ENCODE assay signal across 7 cellular contexts in the genomic region with DNA sequence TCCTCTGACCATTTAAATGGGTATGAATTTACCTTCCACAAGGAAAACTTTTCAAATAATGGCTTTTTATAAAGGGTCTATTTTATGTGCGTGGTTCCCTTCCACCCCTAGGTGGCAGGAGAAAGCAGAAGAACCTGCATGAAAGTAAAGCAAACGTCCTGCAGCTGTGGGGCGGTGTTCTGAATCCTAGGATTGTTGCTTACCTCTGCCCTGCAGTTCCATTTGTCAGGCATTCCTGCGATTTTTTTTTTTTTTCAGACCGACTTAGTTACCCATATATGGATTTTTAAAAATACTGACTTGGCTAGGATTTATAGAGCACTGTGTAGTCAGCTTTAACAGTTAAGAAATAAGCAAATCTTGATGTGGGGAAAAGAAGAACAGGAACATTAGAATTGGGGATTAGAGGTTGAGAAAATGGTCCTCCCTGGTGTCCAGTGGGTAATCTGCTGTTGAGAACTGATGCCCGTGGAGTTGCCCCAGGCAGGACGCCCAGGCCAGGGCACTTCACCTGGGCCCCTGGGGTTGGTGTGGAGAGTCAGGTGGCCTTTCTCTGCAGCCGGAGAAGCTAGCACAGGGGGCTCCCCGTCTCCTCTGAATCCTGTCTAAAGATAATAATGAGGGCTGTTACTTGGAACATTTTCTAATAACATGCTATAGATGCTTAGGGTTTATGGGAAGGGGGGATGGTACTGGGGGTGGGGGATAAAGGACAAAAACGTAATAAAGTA. TPM values are rescaled to one million over a fixed set of nuclear protein-coding genes. Genes with fewer than 3 reads are reported as not detected.
DNase-seq lines count a peak whose midpoint lies in the region; ATAC-seq and TF ChIP-seq lines count a peak whose summit lies in the region.

No MANE protein-coding gene starts in this region.

- H3K27me3 ChIP-seq in OCI-LY3 (ENCODE audit: low read depth, low read length) (no peaks in the 10 kb centered on the region), parathyroid adenoma (ENCODE audit: control insufficient read depth, insufficient read depth, low read length) (no peaks in the 10 kb centered on the region), uterus (no peaks in the 10 kb centered on the region)

- no peaks in the 10 kb centered on the region for H3K9me3 Mint-ChIP-seq in activated T-helper 17 cell treated with anti-CD3 and anti-CD28 coated beads, Interleukin-2, amount 50 U/mL, for 72 hours

- H3K9ac ChIP-seq in OCI-LY3 (ENCODE audit: low read length), result no peak overlapping the region
- H3K9ac ChIP-seq in parathyroid adenoma, result no peak overlapping the region

- no peak overlapping the region for H3K4me3 Mint-ChIP-seq in activated T-helper 17 cell treated with anti-CD3 and anti-CD28 coated beads, Interleukin-2, amount 50 U/mL, for 72 hours

- H3K9me3 ChIP-seq in OCI-LY3 (ENCODE audit: insufficient read depth, low read length) (no peaks in the 10 kb centered on the region), parathyroid adenoma (ENCODE audit: control insufficient read depth, low read length) (no peaks in the 10 kb centered on the region), uterus (no peaks in the 10 kb centered on the region)

- ATAC-seq in HG03175 (IDR thresholded peaks at IDR 0.05; ENCODE audit: unreplicated experiment), result peak; percentile 64
- peak; percentile 23 for ATAC-seq in activated T-helper 17 cell treated with anti-CD3 and anti-CD28 coated beads, Interleukin-2, amount 50 U/mL, for 72 hours (replicated peaks)

- peaks cover 51% of the 10 kb centered on the region for H4K20me1 ChIP-seq in OCI-LY3 (ENCODE audit: insufficient read depth, low read length)

- H3K27ac Mint-ChIP-seq in activated T-helper 17 cell treated with anti-CD3 and anti-CD28 coated beads, Interleukin-2, amount 50 U/mL, for 72 hours, result no peak overlapping the region

- H3K4me3 ChIP-seq in OCI-LY3 (ENCODE audit: low read length), result no peak overlapping the region
- no peak overlapping the region for H3K4me3 ChIP-seq in parathyroid adenoma (ENCODE audit: low read depth, low read length)
- no peak overlapping the region for H3K4me3 ChIP-seq in uterus

- H3K79me2 ChIP-seq in OCI-LY3 (ENCODE audit: low read length), result peaks cover 87% of the 10 kb centered on the region
- H3K79me2 ChIP-seq in parathyroid adenoma, result peaks cover 35% of the 10 kb centered on the region

- peaks cover 52% of the 10 kb centered on the region for H3K4me1 ChIP-seq in OCI-LY3 (ENCODE audit: low read length)
- H3K4me1 ChIP-seq in parathyroid adenoma, result peaks cover 32% of the 10 kb centered on the region
- peaks cover 0 to 11% of the 10 kb centered on the region in 2 donors for H3K4me1 ChIP-seq in uterus

- H3K27me3 Mint-ChIP-seq in activated T-helper 17 cell treated with anti-CD3 and anti-CD28 coated beads, Interleukin-2, amount 50 U/mL, for 72 hours, result no peaks in the 10 kb centered on the region

- H2AFZ ChIP-seq in OCI-LY3 (ENCODE audit: low read depth, low read length) (no peak overlapping the region), parathyroid adenoma (no peak overlapping the region)

- DNase-seq in GM04504 (ENCODE audit: low read depth), result peak; percentile 48
- DNase-seq in glomerular visceral epithelial cell (ENCODE audit: extremely low spot score), result peak; percentile 81
- DNase-seq in uterus, result peak; percentile 67 to 81

- peak overlapping the region; percentile 35; the same call in 1 of the 2 replicates for H3K4me2 ChIP-seq in OCI-LY3 (ENCODE audit: low read length)
- peak overlapping the region; percentile 39 for H3K4me2 ChIP-seq in parathyroid adenoma (ENCODE audit: low read length)

- H3K4me1 Mint-ChIP-seq in activated T-helper 17 cell treated with anti-CD3 and anti-CD28 coated beads, Interleukin-2, amount 50 U/mL, for 72 hours, result peaks cover 38% of the 10 kb centered on the region

- peaks cover 25% of the 10 kb centered on the region for H3K36me3 ChIP-seq in OCI-LY3 (replicated peaks; ENCODE audit: low read depth, low read length)
- H3K36me3 ChIP-seq in parathyroid adenoma (ENCODE audit: control insufficient read depth, insufficient read depth, low read length), result no peaks in the 10 kb centered on the region
- no peaks in the 10 kb centered on the region for H3K36me3 ChIP-seq in uterus

- TF ChIP-seq POLR2A in uterus (IDR thresholded peaks at IDR 0.05), result no peak

- peaks cover 41% of the 10 kb centered on the region for H3K36me3 Mint-ChIP-seq in activated T-helper 17 cell treated with anti-CD3 and anti-CD28 coated beads, Interleukin-2, amount 50 U/mL, for 72 hours (ENCODE audit: low read depth)

- no peak overlapping the region for H3K27ac ChIP-seq in OCI-LY3 (ENCODE audit: low read length)
- peak overlapping the region; percentile 67 for H3K27ac ChIP-seq in parathyroid adenoma
- peak overlapping the region; percentile 63 to 72 for H3K27ac ChIP-seq in uterus

- TF ChIP-seq CTCF in OCI-LY3 (IDR thresholded peaks at IDR 0.05; ENCODE audit: low read depth, low read length), result peak; percentile 93
- peak; percentile 94 for TF ChIP-seq CTCF in parathyroid adenoma (IDR thresholded peaks at IDR 0.05)
- TF ChIP-seq CTCF in uterus (IDR thresholded peaks at IDR 0.05), result peak; percentile 86 to 92 (median 90)

- intact Hi-C loops in uterus (cut with DNase I; ENCODE audit: low total_unique reads), result no loop called here

RNA-seq across cellular contexts. Expression of gene LTC4S, which starts 30.4 kb away (rescaled TPM):
- total RNA-seq in activated T-helper 17 cell treated with anti-CD3 and anti-CD28 coated beads, Interleukin-2, amount 50 U/mL, for 72 hours, result 1 to 10 TPM; 1.3 to 1.4 TPM
- 10 to 100 TPM in 2 of 4 donors, 1 to 10 TPM in 1, not detected in 1; 4.1 to 22.9 (median 13.6) TPM for total RNA-seq in uterus

RNA-seq across cellular contexts. Expression of gene MAML1, which starts 30.8 kb away (rescaled TPM):
- total RNA-seq in activated T-helper 17 cell treated with anti-CD3 and anti-CD28 coated beads, Interleukin-2, amount 50 U/mL, for 72 hours, result 10 to 100 TPM; 26.7 to 42.4 TPM
- total RNA-seq in uterus, result 10 to 100 TPM; 19.7 to 44.1 (median 21.4) TPM

RNA-seq across cellular contexts. Expression of gene MGAT4B, which starts 43.3 kb away (rescaled TPM):
- total RNA-seq in activated T-helper 17 cell treated with anti-CD3 and anti-CD28 coated beads, Interleukin-2, amount 50 U/mL, for 72 hours, result 10 to 100 TPM; 56.1 to 68.5 TPM
- 10 to 100 TPM; 31.8 to 87.4 (median 66.4) TPM for total RNA-seq in uterus

RNA-seq across cellular contexts. Expression of gene SQSTM1, which starts 57.3 kb away (rescaled TPM):
- total RNA-seq in activated T-helper 17 cell treated with anti-CD3 and anti-CD28 coated beads, Interleukin-2, amount 50 U/mL, for 72 hours, result 100 to 1,000 TPM; 130 to 188 TPM
- total RNA-seq in uterus, result 100 to 1,000 TPM in 3 of 4 donors, 10 to 100 TPM in 1; 94.7 to 874 (median 439) TPM
